ENCODE assay signal across 1 cellular context in the genomic region with DNA sequence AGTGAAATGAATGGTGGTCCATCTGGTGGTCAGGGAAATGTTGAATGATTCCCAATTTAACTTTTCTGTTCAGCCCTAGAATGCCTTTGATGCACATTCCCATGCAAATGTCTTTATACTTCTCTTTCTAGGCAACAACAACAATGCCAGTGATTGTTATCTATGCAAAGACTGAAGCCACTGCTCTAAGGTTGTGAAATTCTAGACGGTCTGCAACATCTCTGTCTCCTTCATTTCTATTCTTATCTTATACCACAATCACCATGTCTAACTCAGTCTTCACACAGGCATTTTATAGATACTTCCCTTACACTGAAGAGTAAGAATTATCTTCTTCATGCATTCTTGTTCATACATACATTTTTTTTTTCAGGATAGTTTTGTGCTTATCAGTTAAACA.
TF ChIP-seq lines count a peak whose summit lies in the region.

No MANE protein-coding gene starts in this region.

TF ChIP-seq in K562, 482 proteins besides CTCF, POLR2A, EP300 and RAD21 (continued from another document):
- no peak for TF ChIP-seq ZBTB2 (IDR thresholded peaks at IDR 0.05)
- TF ChIP-seq RBM39 (optimal IDR thresholded peaks at IDR 0.05; ENCODE audit: low read depth, low read length): no peak
- TF ChIP-seq RFX1 (IDR thresholded peaks at IDR 0.05): no peak
- 0 out of 2 replicates have a peak, but pooled peaks have one; percentile 14 for TF ChIP-seq ARID1B (IDR thresholded peaks at IDR 0.05)
- no peak for TF ChIP-seq CREB3L1 (IDR thresholded peaks at IDR 0.05; ENCODE audit: borderline replicate concordance, low read depth)
- TF ChIP-seq CEBPB (tag; IDR thresholded peaks at IDR 0.05): peak; percentile 64
- TF ChIP-seq ZNF324 (CRISPR knock-in tag; IDR thresholded peaks at IDR 0.05): no peak
- TF ChIP-seq ZNF311 (CRISPR knock-in tag; IDR thresholded peaks at IDR 0.05): no peak
- TF ChIP-seq EZH2 (IDR thresholded peaks at IDR 0.05; ENCODE audit: borderline replicate concordance, low read depth, low read length): no peak
- TF ChIP-seq ZNF239 (CRISPR knock-in tag; IDR thresholded peaks at IDR 0.05): no peak
- TF ChIP-seq ZNF274 (IDR thresholded peaks at IDR 0.05; ENCODE audit: borderline replicate concordance, low read depth, low read length): no peak
- TF ChIP-seq CBFA2T3 (IDR thresholded peaks at IDR 0.05): 0 out of 2 replicates have a peak, but pooled peaks have one; percentile 18
- TF ChIP-seq MEIS2 (IDR thresholded peaks at IDR 0.05; ENCODE audit: partially characterized antibody): no peak
